Comparison of ENCODE assay signal across 1 cellular context in the genomic region with DNA sequence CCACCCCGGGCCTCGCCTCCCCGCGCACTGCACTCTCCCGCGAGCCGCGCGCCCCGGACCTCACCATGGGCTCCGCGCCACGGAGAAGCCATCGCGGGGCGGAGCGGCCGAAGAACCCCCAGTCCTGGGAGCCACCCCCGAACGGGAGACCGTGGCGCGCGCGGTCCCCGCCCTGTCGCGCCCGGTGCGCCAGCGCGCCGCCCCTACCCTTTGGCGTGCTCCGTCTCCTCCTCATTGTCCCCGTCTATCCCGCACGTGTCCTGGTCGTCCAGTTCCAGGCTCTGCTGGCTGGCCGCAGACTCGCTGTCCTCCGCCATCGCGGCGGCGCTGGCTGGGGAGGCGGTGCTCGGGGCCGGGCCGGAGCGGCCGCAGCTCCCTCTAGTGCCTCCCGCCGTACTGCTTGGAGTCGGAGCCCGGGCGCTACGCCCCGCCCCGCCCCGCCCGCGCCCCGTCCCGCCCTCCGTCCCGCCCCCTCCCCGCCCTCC.
TF ChIP-seq lines count a peak whose summit lies in the region.

A gene (minus strand): TSS at position 398 of the 485 bp plus-strand sequence. CDS start 81 bp downstream, at position 317.

TF ChIP-seq in K562, 482 proteins besides CTCF, POLR2A, EP300 and RAD21 (continued from another document and continues in another):
- TF ChIP-seq, protein P1, sequence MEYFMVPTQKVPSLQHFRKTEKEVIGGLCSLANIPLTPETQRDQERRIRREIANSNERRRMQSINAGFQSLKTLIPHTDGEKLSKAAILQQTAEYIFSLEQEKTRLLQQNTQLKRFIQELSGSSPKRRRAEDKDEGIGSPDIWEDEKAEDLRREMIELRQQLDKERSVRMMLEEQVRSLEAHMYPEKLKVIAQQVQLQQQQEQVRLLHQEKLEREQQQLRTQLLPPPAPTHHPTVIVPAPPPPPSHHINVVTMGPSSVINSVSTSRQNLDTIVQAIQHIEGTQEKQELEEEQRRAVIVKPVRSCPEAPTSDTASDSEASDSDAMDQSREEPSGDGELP (CRISPR knock-in tag; IDR thresholded peaks at IDR 0.05; ENCODE audit: borderline replicate concordance): 0 out of 2 replicates have a peak, but pooled peaks have one; percentile 29
- TF ChIP-seq POLR2B (IDR thresholded peaks at IDR 0.05; ENCODE audit: low read depth, partially characterized antibody) (peak; percentile 75), CHD1 (IDR thresholded peaks at IDR 0.05; ENCODE audit: low read length) (peak; percentile 46), FOXA1 (IDR thresholded peaks at IDR 0.05; ENCODE audit: borderline replicate concordance) (no peak), BRD4 (IDR thresholded peaks at IDR 0.05) (no peak), FOXK1 (CRISPR knock-in tag; IDR thresholded peaks at IDR 0.05; ENCODE audit: borderline replicate concordance) (no peak), ETS2 (tag; IDR thresholded peaks at IDR 0.05; ENCODE audit: borderline replicate concordance, poor library complexity, severe bottlenecking) (no peak), KDM2B (CRISPR knock-in tag; IDR thresholded peaks at IDR 0.05) (no peak), ZNF586 (CRISPR knock-in tag; conservative IDR thresholded peaks at IDR 0.05) (no peak), NONO (IDR thresholded peaks at IDR 0.05; ENCODE audit: low read depth in 2 of 2, low read length in 1 of 2) (peak in 1 of 2 experiments; percentile 55; a peak in 2 of 4 replicates), SNRNP70 (optimal IDR thresholded peaks at IDR 0.05; ENCODE audit: low read depth, low read length) (no peak), ZNF444 (CRISPR knock-in tag; IDR thresholded peaks at IDR 0.05) (no peak), KLF6 (CRISPR knock-in tag; IDR thresholded peaks at IDR 0.05; ENCODE audit: borderline replicate concordance) (no peak), KLF16 (IDR thresholded peaks at IDR 0.05) (no peak), POLR3A (IDR thresholded peaks at IDR 0.05; ENCODE audit: borderline replicate concordance, extremely low read depth, insufficient read depth, insufficient read length) (no peak), TCF7 (IDR thresholded peaks at IDR 0.05; ENCODE audit: borderline replicate concordance) (no peak), HMG20B (CRISPR knock-in tag; IDR thresholded peaks at IDR 0.05) (no peak), ADNP (tag; IDR thresholded peaks at IDR 0.05) (no peak), SIX5 (IDR thresholded peaks at IDR 0.05; ENCODE audit: borderline replicate concordance in 1 of 2, insufficient read depth in 1 of 2, low read depth in 1 of 2, low read length in 2 of 2) (no peak), HNRNPK (IDR thresholded peaks at IDR 0.05; ENCODE audit: low read depth, low read length, poor library complexity, severe bottlenecking) (no peak), ZNF561 (CRISPR knock-in tag; conservative IDR thresholded peaks at IDR 0.05) (no peak), SPI1 (IDR thresholded peaks at IDR 0.05; ENCODE audit: borderline replicate concordance, low read depth, low read length) (no peak), SOX6 (IDR thresholded peaks at IDR 0.05) (peak; percentile 38; the same call in 1 of the 2 replicates), BHLHE40 (IDR thresholded peaks at IDR 0.05; ENCODE audit: low read length) (peak; percentile 85), HEY1 (CRISPR knock-in tag; IDR thresholded peaks at IDR 0.05; ENCODE audit: borderline replicate concordance) (no peak), CCAR2 (IDR thresholded peaks at IDR 0.05; ENCODE audit: low read depth, low read length) (no peak), ZNF764 (CRISPR knock-in tag; IDR thresholded peaks at IDR 0.05; ENCODE audit: low read depth) (no peak), TOE1 (IDR thresholded peaks at IDR 0.05; ENCODE audit: borderline replicate concordance) (no peak), TOE1 (CRISPR knock-in tag; IDR thresholded peaks at IDR 0.05; ENCODE audit: borderline replicate concordance, low read depth) (peak; percentile 29; the same call in 1 of the 2 replicates), ZNF121 (CRISPR knock-in tag; conservative IDR thresholded peaks at IDR 0.05) (no peak), NFRKB (IDR thresholded peaks at IDR 0.05; ENCODE audit: low read depth) (no peak), SUPT5H (IDR thresholded peaks at IDR 0.05) (peak; percentile 79), ZNF766 (CRISPR knock-in tag; conservative IDR thresholded peaks at IDR 0.05) (no peak)
- TF ChIP-seq, protein P2, sequence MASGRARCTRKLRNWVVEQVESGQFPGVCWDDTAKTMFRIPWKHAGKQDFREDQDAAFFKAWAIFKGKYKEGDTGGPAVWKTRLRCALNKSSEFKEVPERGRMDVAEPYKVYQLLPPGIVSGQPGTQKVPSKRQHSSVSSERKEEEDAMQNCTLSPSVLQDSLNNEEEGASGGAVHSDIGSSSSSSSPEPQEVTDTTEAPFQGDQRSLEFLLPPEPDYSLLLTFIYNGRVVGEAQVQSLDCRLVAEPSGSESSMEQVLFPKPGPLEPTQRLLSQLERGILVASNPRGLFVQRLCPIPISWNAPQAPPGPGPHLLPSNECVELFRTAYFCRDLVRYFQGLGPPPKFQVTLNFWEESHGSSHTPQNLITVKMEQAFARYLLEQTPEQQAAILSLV (tag; IDR thresholded peaks at IDR 0.05): no peak
- TF ChIP-seq, protein P3, sequence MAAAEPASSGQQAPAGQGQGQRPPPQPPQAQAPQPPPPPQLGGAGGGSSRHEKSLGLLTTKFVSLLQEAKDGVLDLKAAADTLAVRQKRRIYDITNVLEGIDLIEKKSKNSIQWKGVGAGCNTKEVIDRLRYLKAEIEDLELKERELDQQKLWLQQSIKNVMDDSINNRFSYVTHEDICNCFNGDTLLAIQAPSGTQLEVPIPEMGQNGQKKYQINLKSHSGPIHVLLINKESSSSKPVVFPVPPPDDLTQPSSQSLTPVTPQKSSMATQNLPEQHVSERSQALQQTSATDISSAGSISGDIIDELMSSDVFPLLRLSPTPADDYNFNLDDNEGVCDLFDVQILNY (CRISPR knock-in tag; IDR thresholded peaks at IDR 0.05): no peak
- TF ChIP-seq, protein P4, sequence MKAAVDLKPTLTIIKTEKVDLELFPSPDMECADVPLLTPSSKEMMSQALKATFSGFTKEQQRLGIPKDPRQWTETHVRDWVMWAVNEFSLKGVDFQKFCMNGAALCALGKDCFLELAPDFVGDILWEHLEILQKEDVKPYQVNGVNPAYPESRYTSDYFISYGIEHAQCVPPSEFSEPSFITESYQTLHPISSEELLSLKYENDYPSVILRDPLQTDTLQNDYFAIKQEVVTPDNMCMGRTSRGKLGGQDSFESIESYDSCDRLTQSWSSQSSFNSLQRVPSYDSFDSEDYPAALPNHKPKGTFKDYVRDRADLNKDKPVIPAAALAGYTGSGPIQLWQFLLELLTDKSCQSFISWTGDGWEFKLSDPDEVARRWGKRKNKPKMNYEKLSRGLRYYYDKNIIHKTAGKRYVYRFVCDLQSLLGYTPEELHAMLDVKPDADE (conservative IDR thresholded peaks at IDR 0.05; ENCODE audit: control insufficient read depth, low read depth, low read length): peak; percentile 65; the same call in 1 of the 2 replicates
- TF ChIP-seq, protein P5, sequence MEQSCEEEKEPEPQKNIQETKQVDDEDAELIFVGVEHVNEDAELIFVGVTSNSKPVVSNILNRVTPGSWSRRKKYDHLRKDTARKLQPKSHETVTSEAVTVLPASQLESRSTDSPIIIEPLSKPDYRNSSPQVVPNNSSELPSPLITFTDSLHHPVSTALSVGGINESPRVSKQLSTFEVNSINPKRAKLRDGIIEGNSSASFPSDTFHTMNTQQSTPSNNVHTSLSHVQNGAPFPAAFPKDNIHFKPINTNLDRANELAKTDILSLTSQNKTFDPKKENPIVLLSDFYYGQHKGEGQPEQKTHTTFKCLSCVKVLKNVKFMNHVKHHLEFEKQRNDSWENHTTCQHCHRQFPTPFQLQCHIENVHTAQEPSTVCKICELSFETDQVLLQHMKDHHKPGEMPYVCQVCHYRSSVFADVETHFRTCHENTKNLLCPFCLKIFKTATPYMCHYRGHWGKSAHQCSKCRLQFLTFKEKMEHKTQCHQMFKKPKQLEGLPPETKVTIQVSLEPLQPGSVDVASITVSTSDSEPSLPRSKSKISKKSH (CRISPR knock-in tag; IDR thresholded peaks at IDR 0.05): no peak
- TF ChIP-seq, protein P6, sequence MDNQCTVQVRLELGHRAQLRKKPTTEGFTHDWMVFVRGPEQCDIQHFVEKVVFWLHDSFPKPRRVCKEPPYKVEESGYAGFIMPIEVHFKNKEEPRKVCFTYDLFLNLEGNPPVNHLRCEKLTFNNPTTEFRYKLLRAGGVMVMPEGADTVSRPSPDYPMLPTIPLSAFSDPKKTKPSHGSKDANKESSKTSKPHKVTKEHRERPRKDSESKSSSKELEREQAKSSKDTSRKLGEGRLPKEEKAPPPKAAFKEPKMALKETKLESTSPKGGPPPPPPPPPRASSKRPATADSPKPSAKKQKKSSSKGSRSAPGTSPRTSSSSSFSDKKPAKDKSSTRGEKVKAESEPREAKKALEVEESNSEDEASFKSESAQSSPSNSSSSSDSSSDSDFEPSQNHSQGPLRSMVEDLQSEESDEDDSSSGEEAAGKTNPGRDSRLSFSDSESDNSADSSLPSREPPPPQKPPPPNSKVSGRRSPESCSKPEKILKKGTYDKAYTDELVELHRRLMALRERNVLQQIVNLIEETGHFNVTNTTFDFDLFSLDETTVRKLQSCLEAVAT (IDR thresholded peaks at IDR 0.05): peak in 1 of 2 experiments; percentile 45; a peak in 1 of 4 replicates
- TF ChIP-seq, protein P7, sequence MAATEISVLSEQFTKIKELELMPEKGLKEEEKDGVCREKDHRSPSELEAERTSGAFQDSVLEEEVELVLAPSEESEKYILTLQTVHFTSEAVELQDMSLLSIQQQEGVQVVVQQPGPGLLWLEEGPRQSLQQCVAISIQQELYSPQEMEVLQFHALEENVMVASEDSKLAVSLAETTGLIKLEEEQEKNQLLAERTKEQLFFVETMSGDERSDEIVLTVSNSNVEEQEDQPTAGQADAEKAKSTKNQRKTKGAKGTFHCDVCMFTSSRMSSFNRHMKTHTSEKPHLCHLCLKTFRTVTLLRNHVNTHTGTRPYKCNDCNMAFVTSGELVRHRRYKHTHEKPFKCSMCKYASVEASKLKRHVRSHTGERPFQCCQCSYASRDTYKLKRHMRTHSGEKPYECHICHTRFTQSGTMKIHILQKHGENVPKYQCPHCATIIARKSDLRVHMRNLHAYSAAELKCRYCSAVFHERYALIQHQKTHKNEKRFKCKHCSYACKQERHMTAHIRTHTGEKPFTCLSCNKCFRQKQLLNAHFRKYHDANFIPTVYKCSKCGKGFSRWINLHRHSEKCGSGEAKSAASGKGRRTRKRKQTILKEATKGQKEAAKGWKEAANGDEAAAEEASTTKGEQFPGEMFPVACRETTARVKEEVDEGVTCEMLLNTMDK (IDR thresholded peaks at IDR 0.05; ENCODE audit: borderline replicate concordance, insufficient read depth, low read depth, low read length, poor library complexity, severe bottlenecking): peak; percentile 71
- TF ChIP-seq, protein P8, sequence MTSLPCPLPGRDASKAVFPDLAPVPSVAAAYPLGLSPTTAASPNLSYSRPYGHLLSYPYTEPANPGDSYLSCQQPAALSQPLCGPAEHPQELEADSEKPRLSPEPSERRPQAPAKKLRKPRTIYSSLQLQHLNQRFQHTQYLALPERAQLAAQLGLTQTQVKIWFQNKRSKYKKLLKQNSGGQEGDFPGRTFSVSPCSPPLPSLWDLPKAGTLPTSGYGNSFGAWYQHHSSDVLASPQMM (CRISPR knock-in tag; IDR thresholded peaks at IDR 0.05): no peak
- TF ChIP-seq, protein P9, sequence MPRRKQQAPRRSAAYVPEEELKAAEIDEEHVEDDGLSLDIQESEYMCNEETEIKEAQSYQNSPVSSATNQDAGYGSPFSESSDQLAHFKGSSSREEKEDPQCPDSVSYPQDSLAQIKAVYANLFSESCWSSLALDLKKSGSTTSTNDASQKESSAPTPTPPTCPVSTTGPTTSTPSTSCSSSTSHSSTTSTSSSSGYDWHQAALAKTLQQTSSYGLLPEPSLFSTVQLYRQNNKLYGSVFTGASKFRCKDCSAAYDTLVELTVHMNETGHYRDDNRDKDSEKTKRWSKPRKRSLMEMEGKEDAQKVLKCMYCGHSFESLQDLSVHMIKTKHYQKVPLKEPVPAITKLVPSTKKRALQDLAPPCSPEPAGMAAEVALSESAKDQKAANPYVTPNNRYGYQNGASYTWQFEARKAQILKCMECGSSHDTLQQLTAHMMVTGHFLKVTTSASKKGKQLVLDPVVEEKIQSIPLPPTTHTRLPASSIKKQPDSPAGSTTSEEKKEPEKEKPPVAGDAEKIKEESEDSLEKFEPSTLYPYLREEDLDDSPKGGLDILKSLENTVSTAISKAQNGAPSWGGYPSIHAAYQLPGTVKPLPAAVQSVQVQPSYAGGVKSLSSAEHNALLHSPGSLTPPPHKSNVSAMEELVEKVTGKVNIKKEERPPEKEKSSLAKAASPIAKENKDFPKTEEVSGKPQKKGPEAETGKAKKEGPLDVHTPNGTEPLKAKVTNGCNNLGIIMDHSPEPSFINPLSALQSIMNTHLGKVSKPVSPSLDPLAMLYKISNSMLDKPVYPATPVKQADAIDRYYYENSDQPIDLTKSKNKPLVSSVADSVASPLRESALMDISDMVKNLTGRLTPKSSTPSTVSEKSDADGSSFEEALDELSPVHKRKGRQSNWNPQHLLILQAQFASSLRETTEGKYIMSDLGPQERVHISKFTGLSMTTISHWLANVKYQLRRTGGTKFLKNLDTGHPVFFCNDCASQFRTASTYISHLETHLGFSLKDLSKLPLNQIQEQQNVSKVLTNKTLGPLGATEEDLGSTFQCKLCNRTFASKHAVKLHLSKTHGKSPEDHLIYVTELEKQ (CRISPR knock-in tag; IDR thresholded peaks at IDR 0.05): no peak
- TF ChIP-seq, protein P10, sequence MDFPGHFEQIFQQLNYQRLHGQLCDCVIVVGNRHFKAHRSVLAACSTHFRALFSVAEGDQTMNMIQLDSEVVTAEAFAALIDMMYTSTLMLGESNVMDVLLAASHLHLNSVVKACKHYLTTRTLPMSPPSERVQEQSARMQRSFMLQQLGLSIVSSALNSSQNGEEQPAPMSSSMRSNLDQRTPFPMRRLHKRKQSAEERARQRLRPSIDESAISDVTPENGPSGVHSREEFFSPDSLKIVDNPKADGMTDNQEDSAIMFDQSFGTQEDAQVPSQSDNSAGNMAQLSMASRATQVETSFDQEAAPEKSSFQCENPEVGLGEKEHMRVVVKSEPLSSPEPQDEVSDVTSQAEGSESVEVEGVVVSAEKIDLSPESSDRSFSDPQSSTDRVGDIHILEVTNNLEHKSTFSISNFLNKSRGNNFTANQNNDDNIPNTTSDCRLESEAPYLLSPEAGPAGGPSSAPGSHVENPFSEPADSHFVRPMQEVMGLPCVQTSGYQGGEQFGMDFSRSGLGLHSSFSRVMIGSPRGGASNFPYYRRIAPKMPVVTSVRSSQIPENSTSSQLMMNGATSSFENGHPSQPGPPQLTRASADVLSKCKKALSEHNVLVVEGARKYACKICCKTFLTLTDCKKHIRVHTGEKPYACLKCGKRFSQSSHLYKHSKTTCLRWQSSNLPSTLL (IDR thresholded peaks at IDR 0.05): no peak
- TF ChIP-seq, protein P11, sequence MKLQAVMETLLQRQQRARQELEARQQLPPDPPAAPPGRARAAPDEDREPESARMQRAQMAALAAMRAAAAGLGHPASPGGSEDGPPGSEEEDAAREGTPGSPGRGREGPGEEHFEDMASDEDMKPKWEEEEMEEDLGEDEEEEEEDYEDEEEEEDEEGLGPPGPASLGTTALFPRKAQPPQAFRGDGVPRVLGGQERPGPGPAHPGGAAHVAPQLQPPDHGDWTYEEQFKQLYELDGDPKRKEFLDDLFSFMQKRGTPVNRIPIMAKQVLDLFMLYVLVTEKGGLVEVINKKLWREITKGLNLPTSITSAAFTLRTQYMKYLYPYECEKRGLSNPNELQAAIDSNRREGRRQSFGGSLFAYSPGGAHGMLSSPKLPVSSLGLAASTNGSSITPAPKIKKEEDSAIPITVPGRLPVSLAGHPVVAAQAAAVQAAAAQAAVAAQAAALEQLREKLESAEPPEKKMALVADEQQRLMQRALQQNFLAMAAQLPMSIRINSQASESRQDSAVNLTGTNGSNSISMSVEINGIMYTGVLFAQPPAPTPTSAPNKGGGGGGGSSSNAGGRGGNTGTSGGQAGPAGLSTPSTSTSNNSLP (IDR thresholded peaks at IDR 0.05; ENCODE audit: borderline replicate concordance, low read depth, low read length): no peak
